In genomic region chr2:115635440-115635839, GRCh38 we compare ENCODE assay signal across 14 cellular contexts.
DNase-seq lines count a peak whose midpoint lies in the region; ATAC-seq and TF ChIP-seq lines count a peak whose summit lies in the region.
"Had no signal": no experiment of that assay in that cellular context is flagged by ENCODE, and none has a peak within 500 bp of the region (broad histone marks: within the 10 kb centered on the region; RNA-seq: fewer than 3 reads in every experiment).

No MANE protein-coding gene starts in this region.

- peaks cover 0 to 21% of the 10 kb centered on the region in 2 donors for H3K9me3 ChIP-seq in left lung
- H3K9me3 ChIP-seq in mammary epithelial cell (replicated peaks; ENCODE audit: insufficient read depth, low read length): peaks cover 15% of the 10 kb centered on the region

- H3K27ac ChIP-seq in left lung (no peak overlapping the region), mammary epithelial cell (ENCODE audit: insufficient read depth, low read depth, low read length) (no peak overlapping the region)
- H3K27ac ChIP-seq: GM23248 had no signal

- peaks cover 24% of the 10 kb centered on the region for H3K9me3 Mint-ChIP-seq in progenitor cell of endocrine pancreas (ENCODE audit: low read depth)
- peaks cover 14 to 18% of the 10 kb centered on the region in 2 donors for H3K9me3 Mint-ChIP-seq in effector memory CD8-positive, alpha-beta T cell

- no peak overlapping the region for H3K4me2 ChIP-seq in mammary epithelial cell (ENCODE audit: insufficient read depth, low read depth, low read length)

- no peaks in the 10 kb centered on the region for H4K20me1 ChIP-seq in mammary epithelial cell (ENCODE audit: insufficient read depth, low read length)

- H3K36me3 Mint-ChIP-seq in progenitor cell of endocrine pancreas (ENCODE audit: insufficient read depth): peaks cover 13% of the 10 kb centered on the region
- peaks cover 5% of the 10 kb centered on the region for H3K36me3 Mint-ChIP-seq in effector memory CD8-positive, alpha-beta T cell (ENCODE audit: insufficient read depth)
- H3K36me3 Mint-ChIP-seq: CD4-positive, alpha-beta memory T cell had no signal

- no peaks in the 10 kb centered on the region for H3K27me3 Mint-ChIP-seq in progenitor cell of endocrine pancreas
- H3K27me3 Mint-ChIP-seq in effector memory CD8-positive, alpha-beta T cell: no peaks in the 10 kb centered on the region
- H3K27me3 Mint-ChIP-seq: CD4-positive, alpha-beta memory T cell had no signal

- H3K27me3 ChIP-seq in left lung: no peaks in the 10 kb centered on the region
- no peaks in the 10 kb centered on the region for H3K27me3 ChIP-seq in mammary epithelial cell (ENCODE audit: insufficient read depth, low read length)

- H3K4me3 ChIP-seq in left lung (no peak overlapping the region), mammary epithelial cell (replicated peaks in 1 of 3; ENCODE audit: insufficient read depth in 1 of 3, low read depth in 2 of 3, low read length in 3 of 3) (no peak overlapping the region)
- H3K4me3 ChIP-seq: GM23248 had no signal

- H3K27ac Mint-ChIP-seq in progenitor cell of endocrine pancreas: peak overlapping the region; percentile 94
- H3K27ac Mint-ChIP-seq in effector memory CD8-positive, alpha-beta T cell: no peak overlapping the region
- H3K27ac Mint-ChIP-seq: CD4-positive, alpha-beta memory T cell had no signal

- peak overlapping the region; percentile 14 for H3K4me3 Mint-ChIP-seq in progenitor cell of endocrine pancreas (ENCODE audit: low read depth)
- H3K4me3 Mint-ChIP-seq in effector memory CD8-positive, alpha-beta T cell: no peak overlapping the region
- H3K4me3 Mint-ChIP-seq: CD4-positive, alpha-beta memory T cell had no signal

- H2AFZ ChIP-seq in mammary epithelial cell (ENCODE audit: low read depth, low read length): no peak overlapping the region
- H2AFZ ChIP-seq: GM23248 had no signal

- H3K4me1 ChIP-seq in left lung (no peaks in the 10 kb centered on the region), mammary epithelial cell (ENCODE audit: insufficient read depth, low read length) (no peaks in the 10 kb centered on the region)

- H3K79me2 ChIP-seq in mammary epithelial cell (ENCODE audit: insufficient read depth, low read length): no peaks in the 10 kb centered on the region

- DNase-seq in DMS53 treated with DMSO at 0.1 percent for 48 hours (lab: John Stamatoyannopoulos, UW; ENCODE audit: unreplicated experiment): peak; percentile 25
- DNase-seq in left lung: no peak
- DNase-seq in progenitor cell of endocrine pancreas (ENCODE audit: low spot score, unreplicated experiment): no peak
- DNase-seq in NCI-H1930 (lab: John Stamatoyannopoulos, UW): no peak
- DNase-seq in effector memory CD8-positive, alpha-beta T cell: no peak
- no peak for DNase-seq in mammary epithelial cell
- DNase-seq: C1 segment of cervical spinal cord; CD4-positive, alpha-beta memory T cell; COR-L47; DND-41; GM23248; H7; HCEC 1CT had no signal

- intact Hi-C loops in left lung (cut with DNase I): no loop called here
- intact Hi-C loops in mammary epithelial cell (cut with micrococcal nuclease): no loop called here

- H3K4me1 Mint-ChIP-seq in progenitor cell of endocrine pancreas (ENCODE audit: low read depth): peaks cover 13% of the 10 kb centered on the region
- no peaks in the 10 kb centered on the region for H3K4me1 Mint-ChIP-seq in effector memory CD8-positive, alpha-beta T cell (ENCODE audit: low read depth in 2 of 2)
- H3K4me1 Mint-ChIP-seq: CD4-positive, alpha-beta memory T cell had no signal

- CTCF ChIA-PET in mammary epithelial cell (lab: Charles Lee; ENCODE audit: low non-redundant PET): no interaction called here

- BruUV-seq in mammary epithelial cell (replicated peaks; lab: Mats Ljungman, UMichigan): no TSS peak

- in situ Hi-C loops in mammary epithelial cell (cut with MboI; ENCODE audit: low sequenced_read_pairs in 2 of 2): no loop called here

- H3K9ac ChIP-seq in mammary epithelial cell (ENCODE audit: insufficient read depth, low read length): no peak overlapping the region
- H3K9ac ChIP-seq: GM23248 had no signal

- ATAC-seq in left lung: peak; percentile 54
- no peak for ATAC-seq in effector memory CD8-positive, alpha-beta T cell (replicated peaks)
- ATAC-seq in GM21423 (IDR thresholded peaks at IDR 0.05; ENCODE audit: unreplicated experiment): no peak

- H3K36me3 ChIP-seq in left lung (no peaks in the 10 kb centered on the region), mammary epithelial cell (ENCODE audit: insufficient read depth, low read length) (no peaks in the 10 kb centered on the region)

- dilution Hi-C loops in mammary epithelial cell (cut with HindIII; ENCODE audit: low sequenced_read_pairs): no loop called here

- TF ChIP-seq CTCF in left lung (IDR thresholded peaks at IDR 0.05) (no peak), progenitor cell of endocrine pancreas (IDR thresholded peaks at IDR 0.05; ENCODE audit: unreplicated experiment) (no peak), mammary epithelial cell (conservative IDR thresholded peaks at IDR 0.05 in 1 of 2, IDR thresholded peaks at IDR 0.05 in 1 of 2; ENCODE audit: extremely low read depth in 1 of 2, insufficient read depth in 1 of 2, low read depth in 1 of 2, low read length in 2 of 2) (no peak)

- 61% methylated on average over 2 of the region's 2 CpGs for WGBS in mammary epithelial cell (ENCODE audit: low coverage, missing lambda C conversion rate)
